1 cellular context compared by ENCODE assay signal in the genomic region with DNA sequence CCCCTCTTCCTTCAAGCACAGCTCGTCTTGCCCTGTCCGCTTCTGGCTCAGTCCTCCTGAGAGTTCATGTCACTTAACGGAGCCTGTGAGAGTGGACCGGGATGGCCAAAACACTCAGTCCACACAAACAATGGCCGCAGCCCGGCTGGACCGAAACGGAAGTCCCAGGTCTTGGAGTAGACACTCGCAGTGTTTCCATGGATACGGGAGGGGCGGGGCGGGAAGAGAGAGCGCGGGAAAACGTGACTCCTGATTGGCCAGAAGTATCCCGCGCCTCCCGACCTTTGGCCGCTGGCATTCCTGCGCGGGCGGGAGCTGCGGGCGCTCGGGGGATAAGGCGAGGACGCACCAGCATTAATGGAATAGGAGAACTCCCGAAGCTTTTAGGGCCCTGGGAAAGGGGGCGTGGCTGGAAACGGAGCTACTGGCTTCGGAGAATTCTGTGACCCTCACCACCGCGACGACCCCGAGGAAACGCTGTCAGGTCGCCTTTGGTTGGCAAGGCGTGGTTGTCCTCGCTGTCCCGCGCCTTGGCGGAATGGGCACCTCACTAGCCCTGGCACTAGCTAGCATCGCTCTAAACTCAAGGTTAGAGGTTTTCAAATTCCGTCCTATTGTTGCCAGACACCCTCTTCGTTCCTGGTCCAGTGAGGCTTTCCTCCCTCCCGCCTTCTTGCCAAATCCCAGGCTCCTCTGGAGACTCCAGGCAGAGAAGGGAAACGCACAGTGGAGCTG.
TF ChIP-seq lines count a peak whose summit lies in the region.

A gene with protein sequence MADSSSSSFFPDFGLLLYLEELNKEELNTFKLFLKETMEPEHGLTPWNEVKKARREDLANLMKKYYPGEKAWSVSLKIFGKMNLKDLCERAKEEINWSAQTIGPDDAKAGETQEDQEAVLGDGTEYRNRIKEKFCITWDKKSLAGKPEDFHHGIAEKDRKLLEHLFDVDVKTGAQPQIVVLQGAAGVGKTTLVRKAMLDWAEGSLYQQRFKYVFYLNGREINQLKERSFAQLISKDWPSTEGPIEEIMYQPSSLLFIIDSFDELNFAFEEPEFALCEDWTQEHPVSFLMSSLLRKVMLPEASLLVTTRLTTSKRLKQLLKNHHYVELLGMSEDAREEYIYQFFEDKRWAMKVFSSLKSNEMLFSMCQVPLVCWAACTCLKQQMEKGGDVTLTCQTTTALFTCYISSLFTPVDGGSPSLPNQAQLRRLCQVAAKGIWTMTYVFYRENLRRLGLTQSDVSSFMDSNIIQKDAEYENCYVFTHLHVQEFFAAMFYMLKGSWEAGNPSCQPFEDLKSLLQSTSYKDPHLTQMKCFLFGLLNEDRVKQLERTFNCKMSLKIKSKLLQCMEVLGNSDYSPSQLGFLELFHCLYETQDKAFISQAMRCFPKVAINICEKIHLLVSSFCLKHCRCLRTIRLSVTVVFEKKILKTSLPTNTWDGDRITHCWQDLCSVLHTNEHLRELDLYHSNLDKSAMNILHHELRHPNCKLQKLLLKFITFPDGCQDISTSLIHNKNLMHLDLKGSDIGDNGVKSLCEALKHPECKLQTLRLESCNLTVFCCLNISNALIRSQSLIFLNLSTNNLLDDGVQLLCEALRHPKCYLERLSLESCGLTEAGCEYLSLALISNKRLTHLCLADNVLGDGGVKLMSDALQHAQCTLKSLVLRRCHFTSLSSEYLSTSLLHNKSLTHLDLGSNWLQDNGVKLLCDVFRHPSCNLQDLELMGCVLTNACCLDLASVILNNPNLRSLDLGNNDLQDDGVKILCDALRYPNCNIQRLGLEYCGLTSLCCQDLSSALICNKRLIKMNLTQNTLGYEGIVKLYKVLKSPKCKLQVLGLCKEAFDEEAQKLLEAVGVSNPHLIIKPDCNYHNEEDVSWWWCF (plus strand): TSS at position 297 of the 735 bp plus-strand sequence. CDS start 18,108 bp downstream, outside the sequence.
A gene (minus strand): TSS at position 164 of the 735 bp plus-strand sequence. CDS start 17,511 bp downstream, outside the sequence.

TF ChIP-seq in HepG2, 621 proteins besides CTCF, POLR2A, EP300 and RAD21 (continued from another document and continues in another):
- TF ChIP-seq, protein P1, sequence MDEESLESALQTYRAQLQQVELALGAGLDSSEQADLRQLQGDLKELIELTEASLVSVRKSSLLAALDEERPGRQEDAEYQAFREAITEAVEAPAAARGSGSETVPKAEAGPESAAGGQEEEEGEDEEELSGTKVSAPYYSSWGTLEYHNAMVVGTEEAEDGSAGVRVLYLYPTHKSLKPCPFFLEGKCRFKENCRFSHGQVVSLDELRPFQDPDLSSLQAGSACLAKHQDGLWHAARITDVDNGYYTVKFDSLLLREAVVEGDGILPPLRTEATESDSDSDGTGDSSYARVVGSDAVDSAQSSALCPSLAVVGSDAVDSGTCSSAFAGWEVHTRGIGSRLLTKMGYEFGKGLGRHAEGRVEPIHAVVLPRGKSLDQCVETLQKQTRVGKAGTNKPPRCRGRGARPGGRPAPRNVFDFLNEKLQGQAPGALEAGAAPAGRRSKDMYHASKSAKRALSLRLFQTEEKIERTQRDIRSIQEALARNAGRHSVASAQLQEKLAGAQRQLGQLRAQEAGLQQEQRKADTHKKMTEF (CRISPR knock-in tag; IDR thresholded peaks at IDR 0.05): no peak
- TF ChIP-seq BRD4 (CRISPR knock-in tag; IDR thresholded peaks at IDR 0.05) (no peak), ZNF790 (CRISPR knock-in tag; IDR thresholded peaks at IDR 0.05; ENCODE audit: borderline replicate concordance) (no peak), MIXL1 (CRISPR knock-in tag; IDR thresholded peaks at IDR 0.05) (0 out of 2 replicates have a peak, but pooled peaks have one; percentile 31), MBD4 (IDR thresholded peaks at IDR 0.05; ENCODE audit: borderline replicate concordance, low read length) (no peak)
- TF ChIP-seq, protein P2, sequence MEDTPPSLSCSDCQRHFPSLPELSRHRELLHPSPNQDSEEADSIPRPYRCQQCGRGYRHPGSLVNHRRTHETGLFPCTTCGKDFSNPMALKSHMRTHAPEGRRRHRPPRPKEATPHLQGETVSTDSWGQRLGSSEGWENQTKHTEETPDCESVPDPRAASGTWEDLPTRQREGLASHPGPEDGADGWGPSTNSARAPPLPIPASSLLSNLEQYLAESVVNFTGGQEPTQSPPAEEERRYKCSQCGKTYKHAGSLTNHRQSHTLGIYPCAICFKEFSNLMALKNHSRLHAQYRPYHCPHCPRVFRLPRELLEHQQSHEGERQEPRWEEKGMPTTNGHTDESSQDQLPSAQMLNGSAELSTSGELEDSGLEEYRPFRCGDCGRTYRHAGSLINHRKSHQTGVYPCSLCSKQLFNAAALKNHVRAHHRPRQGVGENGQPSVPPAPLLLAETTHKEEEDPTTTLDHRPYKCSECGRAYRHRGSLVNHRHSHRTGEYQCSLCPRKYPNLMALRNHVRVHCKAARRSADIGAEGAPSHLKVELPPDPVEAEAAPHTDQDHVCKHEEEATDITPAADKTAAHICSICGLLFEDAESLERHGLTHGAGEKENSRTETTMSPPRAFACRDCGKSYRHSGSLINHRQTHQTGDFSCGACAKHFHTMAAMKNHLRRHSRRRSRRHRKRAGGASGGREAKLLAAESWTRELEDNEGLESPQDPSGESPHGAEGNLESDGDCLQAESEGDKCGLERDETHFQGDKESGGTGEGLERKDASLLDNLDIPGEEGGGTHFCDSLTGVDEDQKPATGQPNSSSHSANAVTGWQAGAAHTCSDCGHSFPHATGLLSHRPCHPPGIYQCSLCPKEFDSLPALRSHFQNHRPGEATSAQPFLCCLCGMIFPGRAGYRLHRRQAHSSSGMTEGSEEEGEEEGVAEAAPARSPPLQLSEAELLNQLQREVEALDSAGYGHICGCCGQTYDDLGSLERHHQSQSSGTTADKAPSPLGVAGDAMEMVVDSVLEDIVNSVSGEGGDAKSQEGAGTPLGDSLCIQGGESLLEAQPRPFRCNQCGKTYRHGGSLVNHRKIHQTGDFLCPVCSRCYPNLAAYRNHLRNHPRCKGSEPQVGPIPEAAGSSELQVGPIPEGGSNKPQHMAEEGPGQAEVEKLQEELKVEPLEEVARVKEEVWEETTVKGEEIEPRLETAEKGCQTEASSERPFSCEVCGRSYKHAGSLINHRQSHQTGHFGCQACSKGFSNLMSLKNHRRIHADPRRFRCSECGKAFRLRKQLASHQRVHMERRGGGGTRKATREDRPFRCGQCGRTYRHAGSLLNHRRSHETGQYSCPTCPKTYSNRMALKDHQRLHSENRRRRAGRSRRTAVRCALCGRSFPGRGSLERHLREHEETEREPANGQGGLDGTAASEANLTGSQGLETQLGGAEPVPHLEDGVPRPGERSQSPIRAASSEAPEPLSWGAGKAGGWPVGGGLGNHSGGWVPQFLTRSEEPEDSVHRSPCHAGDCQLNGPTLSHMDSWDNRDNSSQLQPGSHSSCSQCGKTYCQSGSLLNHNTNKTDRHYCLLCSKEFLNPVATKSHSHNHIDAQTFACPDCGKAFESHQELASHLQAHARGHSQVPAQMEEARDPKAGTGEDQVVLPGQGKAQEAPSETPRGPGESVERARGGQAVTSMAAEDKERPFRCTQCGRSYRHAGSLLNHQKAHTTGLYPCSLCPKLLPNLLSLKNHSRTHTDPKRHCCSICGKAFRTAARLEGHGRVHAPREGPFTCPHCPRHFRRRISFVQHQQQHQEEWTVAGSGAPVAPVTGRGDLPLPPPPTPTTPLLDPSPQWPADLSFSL (CRISPR knock-in tag; IDR thresholded peaks at IDR 0.05): no peak
- TF ChIP-seq, protein P3, sequence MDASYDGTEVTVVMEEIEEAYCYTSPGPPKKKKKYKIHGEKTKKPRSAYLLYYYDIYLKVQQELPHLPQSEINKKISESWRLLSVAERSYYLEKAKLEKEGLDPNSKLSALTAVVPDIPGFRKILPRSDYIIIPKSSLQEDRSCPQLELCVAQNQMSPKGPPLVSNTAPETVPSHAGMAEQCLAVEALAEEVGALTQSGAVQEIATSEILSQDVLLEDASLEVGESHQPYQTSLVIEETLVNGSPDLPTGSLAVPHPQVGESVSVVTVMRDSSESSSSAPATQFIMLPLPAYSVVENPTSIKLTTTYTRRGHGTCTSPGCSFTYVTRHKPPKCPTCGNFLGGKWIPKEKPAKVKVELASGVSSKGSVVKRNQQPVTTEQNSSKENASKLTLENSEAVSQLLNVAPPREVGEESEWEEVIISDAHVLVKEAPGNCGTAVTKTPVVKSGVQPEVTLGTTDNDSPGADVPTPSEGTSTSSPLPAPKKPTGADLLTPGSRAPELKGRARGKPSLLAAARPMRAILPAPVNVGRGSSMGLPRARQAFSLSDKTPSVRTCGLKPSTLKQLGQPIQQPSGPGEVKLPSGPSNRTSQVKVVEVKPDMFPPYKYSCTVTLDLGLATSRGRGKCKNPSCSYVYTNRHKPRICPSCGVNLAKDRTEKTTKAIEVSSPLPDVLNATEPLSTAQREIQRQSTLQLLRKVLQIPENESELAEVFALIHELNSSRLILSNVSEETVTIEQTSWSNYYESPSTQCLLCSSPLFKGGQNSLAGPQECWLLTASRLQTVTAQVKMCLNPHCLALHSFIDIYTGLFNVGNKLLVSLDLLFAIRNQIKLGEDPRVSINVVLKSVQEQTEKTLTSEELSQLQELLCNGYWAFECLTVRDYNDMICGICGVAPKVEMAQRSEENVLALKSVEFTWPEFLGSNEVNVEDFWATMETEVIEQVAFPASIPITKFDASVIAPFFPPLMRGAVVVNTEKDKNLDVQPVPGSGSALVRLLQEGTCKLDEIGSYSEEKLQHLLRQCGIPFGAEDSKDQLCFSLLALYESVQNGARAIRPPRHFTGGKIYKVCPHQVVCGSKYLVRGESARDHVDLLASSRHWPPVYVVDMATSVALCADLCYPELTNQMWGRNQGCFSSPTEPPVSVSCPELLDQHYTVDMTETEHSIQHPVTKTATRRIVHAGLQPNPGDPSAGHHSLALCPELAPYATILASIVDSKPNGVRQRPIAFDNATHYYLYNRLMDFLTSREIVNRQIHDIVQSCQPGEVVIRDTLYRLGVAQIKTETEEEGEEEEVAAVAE (CRISPR knock-in tag; IDR thresholded peaks at IDR 0.05; ENCODE audit: borderline replicate concordance): no peak
- TF ChIP-seq, protein P4, sequence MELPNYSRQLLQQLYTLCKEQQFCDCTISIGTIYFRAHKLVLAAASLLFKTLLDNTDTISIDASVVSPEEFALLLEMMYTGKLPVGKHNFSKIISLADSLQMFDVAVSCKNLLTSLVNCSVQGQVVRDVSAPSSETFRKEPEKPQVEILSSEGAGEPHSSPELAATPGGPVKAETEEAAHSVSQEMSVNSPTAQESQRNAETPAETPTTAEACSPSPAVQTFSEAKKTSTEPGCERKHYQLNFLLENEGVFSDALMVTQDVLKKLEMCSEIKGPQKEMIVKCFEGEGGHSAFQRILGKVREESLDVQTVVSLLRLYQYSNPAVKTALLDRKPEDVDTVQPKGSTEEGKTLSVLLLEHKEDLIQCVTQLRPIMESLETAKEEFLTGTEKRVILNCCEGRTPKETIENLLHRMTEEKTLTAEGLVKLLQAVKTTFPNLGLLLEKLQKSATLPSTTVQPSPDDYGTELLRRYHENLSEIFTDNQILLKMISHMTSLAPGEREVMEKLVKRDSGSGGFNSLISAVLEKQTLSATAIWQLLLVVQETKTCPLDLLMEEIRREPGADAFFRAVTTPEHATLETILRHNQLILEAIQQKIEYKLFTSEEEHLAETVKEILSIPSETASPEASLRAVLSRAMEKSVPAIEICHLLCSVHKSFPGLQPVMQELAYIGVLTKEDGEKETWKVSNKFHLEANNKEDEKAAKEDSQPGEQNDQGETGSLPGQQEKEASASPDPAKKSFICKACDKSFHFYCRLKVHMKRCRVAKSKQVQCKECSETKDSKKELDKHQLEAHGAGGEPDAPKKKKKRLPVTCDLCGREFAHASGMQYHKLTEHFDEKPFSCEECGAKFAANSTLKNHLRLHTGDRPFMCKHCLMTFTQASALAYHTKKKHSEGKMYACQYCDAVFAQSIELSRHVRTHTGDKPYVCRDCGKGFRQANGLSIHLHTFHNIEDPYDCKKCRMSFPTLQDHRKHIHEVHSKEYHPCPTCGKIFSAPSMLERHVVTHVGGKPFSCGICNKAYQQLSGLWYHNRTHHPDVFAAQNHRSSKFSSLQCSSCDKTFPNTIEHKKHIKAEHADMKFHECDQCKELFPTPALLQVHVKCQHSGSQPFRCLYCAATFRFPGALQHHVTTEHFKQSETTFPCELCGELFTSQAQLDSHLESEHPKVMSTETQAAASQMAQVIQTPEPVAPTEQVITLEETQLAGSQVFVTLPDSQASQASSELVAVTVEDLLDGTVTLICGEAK (IDR thresholded peaks at IDR 0.05): no peak
- TF ChIP-seq, protein P4 (CRISPR knock-in tag; IDR thresholded peaks at IDR 0.05): no peak
